ENCODE assay signal across 14 cellular contexts in genomic region chr19:18840288-18841260, GRCh38. TPM values are rescaled to one million over a fixed set of nuclear protein-coding genes. Genes with fewer than 3 reads are reported as not detected.
DNase-seq lines count a peak whose midpoint lies in the region; ATAC-seq and TF ChIP-seq lines count a peak whose summit lies in the region.
"Had no signal": no experiment of that assay in that cellular context is flagged by ENCODE, and none has a peak within 500 bp of the region (broad histone marks: within the 10 kb centered on the region; RNA-seq: fewer than 3 reads in every experiment).

No MANE protein-coding gene starts in this region.

- H2BK12ac ChIP-seq in H9 (ENCODE audit: insufficient read length, low read depth, low read length) = no peak overlapping the region

- H3T11ph ChIP-seq in H9 (ENCODE audit: low read length) = no peak overlapping the region

- peak overlapping the region; percentile 11 for H3K4me3 Mint-ChIP-seq in CD4-positive, alpha-beta T cell
- H3K4me3 Mint-ChIP-seq in H9 = no peak overlapping the region; a peak in 1 of 5 replicates
- peak overlapping the region; percentile 51 for H3K4me3 Mint-ChIP-seq in central memory CD8-positive, alpha-beta T cell
- H3K4me3 Mint-ChIP-seq in neural progenitor cell = no peak overlapping the region
- no peak overlapping the region for H3K4me3 Mint-ChIP-seq in activated T-helper 1 cell treated with anti-CD3 and anti-CD28 coated beads, Interleukin-12 subunit alpha, Interleukin-12 subunit beta, Interleukin-2, Interleukin-4 antibody, amounts not matched to agents 30 ng/mL and 10 ng/mL and 1 ng/mL, durations not matched to agents 14 hours and 24 hours and 36 hours
- H3K4me3 Mint-ChIP-seq: activated T-cell treated with anti-CD3 and anti-CD28 coated beads, Interleukin-2, amount 50 U/mL, for 4 hours had no signal

- no peak overlapping the region for H4K91ac ChIP-seq in H9 (ENCODE audit: insufficient read length, low read depth, low read length)

- H3K18ac ChIP-seq in H9 (ENCODE audit: insufficient read length, low read depth, low read length) = no peak overlapping the region

- H3K4me2 ChIP-seq in H9 (ENCODE audit: insufficient read depth, insufficient read length, low read length) (no peak overlapping the region), neural progenitor cell (no peak overlapping the region)

- no peaks in the 10 kb centered on the region for H3K36me3 ChIP-seq in neural progenitor cell

- H2BK120ac ChIP-seq in H9 (ENCODE audit: low read depth, low read length, poor library complexity, severe bottlenecking) = no peak overlapping the region

- no peak overlapping the region for H2BK15ac ChIP-seq in H9 (ENCODE audit: low read depth, low read length)

- no peak overlapping the region for H3K23ac ChIP-seq in H9 (ENCODE audit: insufficient read length, low read depth, low read length)

- H3K14ac ChIP-seq in H9 (ENCODE audit: insufficient read depth, low read length) = no peak overlapping the region

- no peaks in the 10 kb centered on the region for H3K9me3 Mint-ChIP-seq in CD4-positive, alpha-beta T cell
- H3K9me3 Mint-ChIP-seq in H9 (no peaks in the 10 kb centered on the region), neural progenitor cell (no peaks in the 10 kb centered on the region)
- H3K9me3 Mint-ChIP-seq in central memory CD8-positive, alpha-beta T cell = no peaks in the 10 kb centered on the region
- no peaks in the 10 kb centered on the region for H3K9me3 Mint-ChIP-seq in activated T-helper 1 cell treated with anti-CD3 and anti-CD28 coated beads, Interleukin-12 subunit alpha, Interleukin-12 subunit beta, Interleukin-2, Interleukin-4 antibody, amounts not matched to agents 30 ng/mL and 10 ng/mL and 1 ng/mL, durations not matched to agents 14 hours and 24 hours and 36 hours
- H3K9me3 Mint-ChIP-seq: activated T-cell treated with anti-CD3 and anti-CD28 coated beads, Interleukin-2, amount 50 U/mL, for 4 hours had no signal

- intact Hi-C loops in CD4-positive, alpha-beta T cell (cut with DNase I, micrococcal nuclease) = no loop called here
- intact Hi-C loops in activated T-helper 1 cell treated with anti-CD3 and anti-CD28 coated beads, Interleukin-12 subunit alpha, Interleukin-12 subunit beta, Interleukin-2, Interleukin-4 antibody, amounts not matched to agents 30 ng/mL and 10 ng/mL and 1 ng/mL, durations not matched to agents 14 hours and 24 hours and 36 hours (cut with micrococcal nuclease) = no loop called here

- no peak overlapping the region for H2BK5ac ChIP-seq in H9 (ENCODE audit: insufficient read length, low read length)

- CTCF ChIA-PET in CD4-positive, alpha-beta T cell (lab: Charles Lee) = interaction anchor here (1.0 kb wide), 1 partner anchor 8 kb away, joined by 3 read pairs; no protein-coding TSS in a partner anchor

- no peak for DNase-seq in CD4-positive, alpha-beta T cell
- no peak for DNase-seq in H9
- DNase-seq in central memory CD8-positive, alpha-beta T cell (ENCODE audit: low spot score in 2 of 2) = no peak
- no peak for DNase-seq in neural progenitor cell (ENCODE audit: low spot score)
- DNase-seq in middle frontal gyrus (ENCODE audit: extremely low spot score, low spot score) = no peak
- no peak for DNase-seq in activated T-helper 1 cell treated with anti-CD3 and anti-CD28 coated beads, Interleukin-12 subunit alpha, Interleukin-12 subunit beta, Interleukin-2, Interleukin-4 antibody, amounts not matched to agents 30 ng/mL and 10 ng/mL and 1 ng/mL, durations not matched to agents 14 hours and 24 hours and 36 hours (ENCODE audit: low spot score)
- no peak for DNase-seq in ACHN
- DNase-seq: activated T-cell treated with anti-CD3 and anti-CD28 coated beads, Interleukin-2, amount 50 U/mL, for 4 hours; NCI-H1092 treated with DMSO at 0.1 percent for 48 hours; OCI-M1 had no signal

- no peak overlapping the region for H3K4me3 ChIP-seq in neural progenitor cell

- no peak overlapping the region for H4K8ac ChIP-seq in H9 (replicated peaks; ENCODE audit: insufficient read length, low read depth, low read length)

- in situ Hi-C loops in ACHN (cut with HindIII; ENCODE audit: low pct_ligation_motif_present, low pct_unique_long_range_greater_than_20kb, low sequenced_read_pairs) = no loop called here

- no peaks in the 10 kb centered on the region for H3K9me3 ChIP-seq in CD4-positive, alpha-beta T cell (ENCODE audit: control insufficient read depth, low read length)
- H3K9me3 ChIP-seq in H9 (ENCODE audit: control insufficient read depth, low read depth, low read length) = no peaks in the 10 kb centered on the region
- no peaks in the 10 kb centered on the region for H3K9me3 ChIP-seq in neural progenitor cell (ENCODE audit: low read depth)

- no peak overlapping the region for H3K4ac ChIP-seq in H9 (ENCODE audit: low read depth, low read length)

- peak overlapping the region; percentile 80 for H3K27ac Mint-ChIP-seq in CD4-positive, alpha-beta T cell
- H3K27ac Mint-ChIP-seq in H9 (peak overlapping the region in 2 of 3 experiments; percentile 62 to 86; a peak in 3 of 7 replicates), neural progenitor cell (peak overlapping the region; percentile 63)
- H3K27ac Mint-ChIP-seq in central memory CD8-positive, alpha-beta T cell (ENCODE audit: low read depth) = peak overlapping the region; percentile 65
- H3K27ac Mint-ChIP-seq in activated T-helper 1 cell treated with anti-CD3 and anti-CD28 coated beads, Interleukin-12 subunit alpha, Interleukin-12 subunit beta, Interleukin-2, Interleukin-4 antibody, amounts not matched to agents 30 ng/mL and 10 ng/mL and 1 ng/mL, durations not matched to agents 14 hours and 24 hours and 36 hours = no peak overlapping the region

- H2AFZ ChIP-seq in H9 (ENCODE audit: low read length) (no peak overlapping the region), neural progenitor cell (replicated peaks) (no peak overlapping the region)

- no peak for ATAC-seq in CD4-positive, alpha-beta T cell (ENCODE audit: poor library complexity)
- no peak for ATAC-seq in central memory CD8-positive, alpha-beta T cell (replicated peaks; ENCODE audit: extremely low read depth, poor library complexity, severe bottlenecking)
- no peak for ATAC-seq in HG02610 (IDR thresholded peaks at IDR 0.05; ENCODE audit: unreplicated experiment)
- ATAC-seq: activated CD4-positive, CD25-positive, alpha-beta regulatory T cell treated with anti-CD3 and anti-CD28 coated beads, Interleukin-2, amount 50 U/mL, for 24 hours; activated T-cell treated with anti-CD3 and anti-CD28 coated beads, Interleukin-2, amount 50 U/mL, for 4 hours had no signal

- no peaks in the 10 kb centered on the region for H3K23me2 ChIP-seq in H9 (ENCODE audit: insufficient read length, low read depth, low read length, poor library complexity, severe bottlenecking)

- H3K4me1 ChIP-seq in H9 (ENCODE audit: insufficient read depth, low read length) = no peaks in the 10 kb centered on the region; the same call in 1 of the 2 replicates
- H3K4me1 ChIP-seq in neural progenitor cell = peaks cover 16% of the 10 kb centered on the region

- H3K9ac ChIP-seq in H9 (ENCODE audit: extremely low read depth, insufficient read length, low read length) (no peak overlapping the region), neural progenitor cell (no peak overlapping the region)

- H3K79me1 ChIP-seq in H9 (ENCODE audit: insufficient read depth, low read depth, low read length, poor library complexity, severe bottlenecking) = no peaks in the 10 kb centered on the region

- peaks cover 2% of the 10 kb centered on the region for H4K20me1 ChIP-seq in H9 (ENCODE audit: control insufficient read depth, insufficient read depth, insufficient read length)
- H4K20me1 ChIP-seq in neural progenitor cell (ENCODE audit: low read depth) = peaks cover 100% of the 10 kb centered on the region

- H3K79me2 ChIP-seq in H9 (ENCODE audit: insufficient read depth, low read length) = peaks cover 39% of the 10 kb centered on the region; the same call in 1 of the 2 replicates
- H3K79me2 ChIP-seq in neural progenitor cell (ENCODE audit: low read depth) = peaks cover 92% of the 10 kb centered on the region

- peaks cover 91% of the 10 kb centered on the region for H3K4me1 Mint-ChIP-seq in CD4-positive, alpha-beta T cell (ENCODE audit: low read depth)
- H3K4me1 Mint-ChIP-seq in H9 (peaks cover 39 to 43% of the 10 kb centered on the region in 2 experiments), neural progenitor cell (peaks cover 44% of the 10 kb centered on the region)
- H3K4me1 Mint-ChIP-seq in central memory CD8-positive, alpha-beta T cell = peaks cover 89% of the 10 kb centered on the region
- H3K4me1 Mint-ChIP-seq in activated T-helper 1 cell treated with anti-CD3 and anti-CD28 coated beads, Interleukin-12 subunit alpha, Interleukin-12 subunit beta, Interleukin-2, Interleukin-4 antibody, amounts not matched to agents 30 ng/mL and 10 ng/mL and 1 ng/mL, durations not matched to agents 14 hours and 24 hours and 36 hours (ENCODE audit: low read depth) = peaks cover 56% of the 10 kb centered on the region

- no CpG with 5 or more reads among the region's 26 CpGs for WGBS in H9 (ENCODE audit: extremely low coverage, insufficient read length, low lambda C conversion rate)

- no peak overlapping the region for H2AK5ac ChIP-seq in H9 (ENCODE audit: insufficient read length, low read length)

- H3K56ac ChIP-seq in H9 (ENCODE audit: insufficient read length, low read depth, low read length) = no peak overlapping the region

- H4K5ac ChIP-seq in H9 (ENCODE audit: insufficient read length, low read depth, low read length) = no peak overlapping the region

- no peaks in the 10 kb centered on the region for H3F3A ChIP-seq in neural progenitor cell (ENCODE audit: low read depth)

- peak overlapping the region; percentile 40 for H3K27ac ChIP-seq in CD4-positive, alpha-beta T cell (ENCODE audit: low read depth, low read length)
- H3K27ac ChIP-seq in H9 (ENCODE audit: insufficient read length, low read depth, low read length) = no peak overlapping the region
- no peak overlapping the region for H3K27ac ChIP-seq in neural progenitor cell

- no peaks in the 10 kb centered on the region for H3K27me3 Mint-ChIP-seq in CD4-positive, alpha-beta T cell
- H3K27me3 Mint-ChIP-seq in H9 (ENCODE audit: low read depth) (no peaks in the 10 kb centered on the region), neural progenitor cell (ENCODE audit: insufficient read depth, low read depth) (no peaks in the 10 kb centered on the region)
- H3K27me3 Mint-ChIP-seq in central memory CD8-positive, alpha-beta T cell = no peaks in the 10 kb centered on the region
- H3K27me3 Mint-ChIP-seq in activated T-helper 1 cell treated with anti-CD3 and anti-CD28 coated beads, Interleukin-12 subunit alpha, Interleukin-12 subunit beta, Interleukin-2, Interleukin-4 antibody, amounts not matched to agents 30 ng/mL and 10 ng/mL and 1 ng/mL, durations not matched to agents 14 hours and 24 hours and 36 hours (ENCODE audit: insufficient read depth) = no peaks in the 10 kb centered on the region

- TF ChIP-seq CTCF in CD4-positive, alpha-beta T cell (IDR thresholded peaks at IDR 0.05) = no peak
- TF ChIP-seq CTCF in H9 (conservative IDR thresholded peaks at IDR 0.05) (no peak), neural progenitor cell (IDR thresholded peaks at IDR 0.05) (no peak)

- no peak overlapping the region for H2BK20ac ChIP-seq in H9 (ENCODE audit: low read depth, low read length, poor library complexity, severe bottlenecking)

- H3K27me3 ChIP-seq in CD4-positive, alpha-beta T cell (ENCODE audit: control insufficient read depth, insufficient read depth, low read length) = no peaks in the 10 kb centered on the region
- H3K27me3 ChIP-seq in H9 (ENCODE audit: insufficient read depth, low read length) = no peaks in the 10 kb centered on the region
- H3K27me3 ChIP-seq in neural progenitor cell = no peaks in the 10 kb centered on the region

- H3K36me3 Mint-ChIP-seq in CD4-positive, alpha-beta T cell (ENCODE audit: low read depth) = peaks cover 39% of the 10 kb centered on the region
- H3K36me3 Mint-ChIP-seq in H9 (ENCODE audit: insufficient read depth in 1 of 3, low read depth in 3 of 3) (peaks cover 12 to 30% (median 19%) of the 10 kb centered on the region in 3 experiments), neural progenitor cell (peaks cover 16% of the 10 kb centered on the region)
- H3K36me3 Mint-ChIP-seq in central memory CD8-positive, alpha-beta T cell (ENCODE audit: insufficient read depth) = peaks cover 38% of the 10 kb centered on the region
- peaks cover 21% of the 10 kb centered on the region for H3K36me3 Mint-ChIP-seq in activated T-helper 1 cell treated with anti-CD3 and anti-CD28 coated beads, Interleukin-12 subunit alpha, Interleukin-12 subunit beta, Interleukin-2, Interleukin-4 antibody, amounts not matched to agents 30 ng/mL and 10 ng/mL and 1 ng/mL, durations not matched to agents 14 hours and 24 hours and 36 hours (ENCODE audit: low read depth)

- POLR2A ChIA-PET in CD4-positive, alpha-beta T cell (lab: Charles Lee) = interaction anchor here (3.0 kb wide), 1 partner anchor 8 kb away, joined by 22 read pairs; the partner anchor contains the start of gene UPF1

RNA-seq across cellular contexts. Expression of gene UPF1, which starts 8.8 kb away (rescaled TPM):
- 100 to 1,000 TPM; 146 to 150 TPM for total RNA-seq in CD4-positive, alpha-beta T cell
- 83.3 and 85.4 TPM in 2 replicates for total RNA-seq in H9 (2021)
- 65.2 and 69.8 TPM in 2 replicates for total RNA-seq in neural progenitor cell (ENCODE audit: low replicate concordance)
- 102 and 113 TPM in 2 replicates for total RNA-seq in activated T-helper 1 cell treated with anti-CD3 and anti-CD28 coated beads, Interleukin-12 subunit alpha, Interleukin-12 subunit beta, Interleukin-2, Interleukin-4 antibody, amounts not matched to agents 30 ng/mL and 10 ng/mL and 1 ng/mL, durations not matched to agents 14 hours and 24 hours and 36 hours

RNA-seq across cellular contexts. Expression of gene COMP, which starts 49.5 kb away (rescaled TPM):
- not detected for total RNA-seq in CD4-positive, alpha-beta T cell
- total RNA-seq in H9 (2021) (0.15 TPM in 1 of 2 replicates, not detected in the other), neural progenitor cell (ENCODE audit: low replicate concordance) (not detected in 2 replicates)
- not detected in 2 replicates for total RNA-seq in activated T-helper 1 cell treated with anti-CD3 and anti-CD28 coated beads, Interleukin-12 subunit alpha, Interleukin-12 subunit beta, Interleukin-2, Interleukin-4 antibody, amounts not matched to agents 30 ng/mL and 10 ng/mL and 1 ng/mL, durations not matched to agents 14 hours and 24 hours and 36 hours
- total RNA-seq: activated T-cell treated with anti-CD3 and anti-CD28 coated beads, Interleukin-2, amount 50 U/mL, for 4 hours; endothelial cell of umbilical vein; kidney epithelial cell had no signal

RNA-seq across cellular contexts. Expression of gene CERS1, which starts 55.4 kb away (rescaled TPM):
- total RNA-seq in CD4-positive, alpha-beta T cell = not detected
- total RNA-seq in H9 (2021) (19.3 and 20.3 TPM in 2 replicates), neural progenitor cell (ENCODE audit: low replicate concordance) (1.9 and 7.6 TPM in 2 replicates)
- not detected in 2 replicates for total RNA-seq in activated T-helper 1 cell treated with anti-CD3 and anti-CD28 coated beads, Interleukin-12 subunit alpha, Interleukin-12 subunit beta, Interleukin-2, Interleukin-4 antibody, amounts not matched to agents 30 ng/mL and 10 ng/mL and 1 ng/mL, durations not matched to agents 14 hours and 24 hours and 36 hours

Comparison
In these comparisons a context has a peak if more than half of its experiments do, and no peak if none do; other contexts are left out.
1. H3K4me3 Mint-ChIP-seq: peak in CD4-positive, alpha-beta T cell (single experiment) and central memory CD8-positive, alpha-beta T cell (single experiment); none in H9 (0 of 2), neural progenitor cell (single experiment) and activated T-helper 1 cell treated with anti-CD3 and anti-CD28 coated beads, Interleukin-12 subunit alpha, Interleukin-12 subunit beta, Interleukin-2, Interleukin-4 antibody, amounts not matched to agents 30 ng/mL and 10 ng/mL and 1 ng/mL, durations not matched to agents 14 hours and 24 hours and 36 hours (single experiment).